In the genomic region with DNA sequence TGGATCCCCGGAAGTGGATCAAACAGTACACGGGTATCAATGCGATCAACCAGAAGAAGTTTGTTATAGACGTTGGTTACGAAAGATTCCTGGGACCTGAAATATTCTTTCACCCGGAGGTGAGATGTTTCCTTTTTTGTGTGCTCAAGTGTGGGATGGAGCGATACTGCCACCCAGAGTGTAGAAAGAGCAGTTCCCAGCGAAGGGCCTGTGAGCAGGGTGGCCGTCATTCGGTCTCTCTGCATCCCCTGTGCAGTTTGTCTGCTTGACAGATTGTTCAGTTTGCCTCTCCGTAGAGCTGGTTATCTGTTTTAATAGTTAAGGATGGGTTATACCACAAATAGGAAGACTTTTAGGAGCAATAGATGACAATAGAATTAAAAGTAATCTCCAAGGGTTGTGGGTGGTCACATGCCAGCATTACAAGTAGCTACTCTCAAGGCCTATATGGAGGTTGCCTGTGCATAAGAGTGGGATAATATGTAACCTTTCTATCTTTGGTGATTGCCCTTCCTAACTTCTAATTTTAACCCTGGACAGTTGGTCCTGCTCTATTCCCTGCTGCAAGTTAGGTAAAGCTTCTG, we compare ENCODE assay signal across 8 cellular contexts.
DNase-seq lines count a peak whose midpoint lies in the region; ATAC-seq and TF ChIP-seq lines count a peak whose summit lies in the region.
"Not testable (repeated sequence)": the region's sequence is repeated elsewhere in the genome, so short reads cannot be mapped to it uniquely, and the experiment has no call there.

No MANE protein-coding gene starts in this region.

- TF ChIP-seq CTCF in body of pancreas (IDR thresholded peaks at IDR 0.05) = peak in 6 of 7 experiments; percentile 23 to 73 (median 58)
- TF ChIP-seq CTCF in cardiac muscle cell (IDR thresholded peaks at IDR 0.05; ENCODE audit: low read depth, low read length) = peak; percentile 42
- TF ChIP-seq CTCF in neural cell (IDR thresholded peaks at IDR 0.05; ENCODE audit: poor library complexity, severe bottlenecking) = peak; percentile 85
- peak in 2 of 3 experiments; percentile 43 to 51 for TF ChIP-seq CTCF in vagina (IDR thresholded peaks at IDR 0.05)

- H3K9ac ChIP-seq in neural cell (ENCODE audit: low read length) = not testable (repeated sequence)

- not testable (repeated sequence) for H3K27ac ChIP-seq in body of pancreas; cardiac muscle cell; neural cell (ENCODE audit: low read length); vagina

- DNase-seq in G401 (ENCODE audit: low spot score) = peak; percentile 55
- DNase-seq in NCI-H1417 (lab: John Stamatoyannopoulos, UW) = peak in 2 of 3 experiments; percentile 26 to 76
- DNase-seq in SK-MEL-5 (ENCODE audit: low read depth, low spot score) = peak; percentile 47
- peak in 3 of 4 donors; percentile 10 to 29 (median 17) for DNase-seq in body of pancreas
- DNase-seq in cardiac muscle cell (ENCODE audit: low read depth in 1 of 2, low spot score in 1 of 2) = peak in 1 of 2 donors; percentile 26
- not testable (repeated sequence) for DNase-seq in vagina (ENCODE audit: extremely low spot score in 2 of 2)

- not testable (repeated sequence) for H3K4me1 ChIP-seq in body of pancreas; cardiac muscle cell (ENCODE audit: low read depth); vagina

- not testable (repeated sequence) for H3K9me3 ChIP-seq in body of pancreas; cardiac muscle cell (ENCODE audit: low read depth); neural cell (ENCODE audit: low read length); vagina

- WGBS in body of pancreas, 2 donors = 25 to 38% methylated on average over 11 of the region's 11 CpGs

- TF ChIP-seq RAD21 in neural cell (conservative IDR thresholded peaks at IDR 0.05) = peak; percentile 85

- ATAC-seq in HG02610 (IDR thresholded peaks at IDR 0.05; ENCODE audit: unreplicated experiment) = peak; percentile 55
- peak; percentile 56 for ATAC-seq in body of pancreas

- not testable (repeated sequence) for H2AFZ ChIP-seq in neural cell (ENCODE audit: low read depth, low read length)

- intact Hi-C loops in body of pancreas (cut with DNase I); vagina (cut with DNase I): not testable (repeated sequence)

- not testable (repeated sequence) for TF ChIP-seq EP300 in neural cell (conservative IDR thresholded peaks at IDR 0.05; ENCODE audit: poor library complexity, severe bottlenecking)

- TF ChIP-seq POLR2A in body of pancreas (IDR thresholded peaks at IDR 0.05); vagina (IDR thresholded peaks at IDR 0.05): not testable (repeated sequence)

- not testable (repeated sequence) for H3F3A ChIP-seq in neural cell (ENCODE audit: insufficient read depth, low read length, poor library complexity, severe bottlenecking)

- H3K9me2 ChIP-seq in neural cell (ENCODE audit: insufficient read depth, low read length) = not testable (repeated sequence)

- not testable (repeated sequence) for H3K4me3 ChIP-seq in body of pancreas; cardiac muscle cell; neural cell (ENCODE audit: low read length); vagina

- in situ Hi-C loops in G401 (cut with HindIII; ENCODE audit: low sequenced_read_pairs); SK-MEL-5 (cut with HindIII; ENCODE audit: low pct_unique_long_range_greater_than_20kb, low sequenced_read_pairs): not testable (repeated sequence)

- H3K79me2 ChIP-seq in neural cell (replicated peaks; ENCODE audit: insufficient read depth, low read length) = not testable (repeated sequence)

- H4K20me1 ChIP-seq in neural cell (ENCODE audit: insufficient read depth) = not testable (repeated sequence)

- H3K4me2 ChIP-seq in neural cell (ENCODE audit: low read length) = not testable (repeated sequence)

- not testable (repeated sequence) for H3K36me3 ChIP-seq in body of pancreas (replicated peaks in 1 of 2; ENCODE audit: insufficient read depth in 1 of 2, low read depth in 2 of 2); cardiac muscle cell; neural cell (ENCODE audit: insufficient read depth, low read length); vagina

- not testable (repeated sequence) for H3K27me3 ChIP-seq in body of pancreas; cardiac muscle cell; neural cell (ENCODE audit: insufficient read depth, low read depth, low read length); vagina

TF ChIP-seq in neural cell, 6 proteins besides CTCF, POLR2A, EP300 and RAD21:
- TF ChIP-seq SMC3 (conservative IDR thresholded peaks at IDR 0.05; ENCODE audit: poor library complexity) (peak; percentile 87), MXI1 (conservative IDR thresholded peaks at IDR 0.05; ENCODE audit: poor library complexity, severe bottlenecking) (peak; percentile 27)
